Comparison of ENCODE assay signal across 1 cellular context in genomic region chr1:12014141-12014981, GRCh38.
TF ChIP-seq lines count a peak whose summit lies in the region.

No MANE protein-coding gene starts in this region.

TF ChIP-seq in K562, 482 proteins besides CTCF, POLR2A, EP300 and RAD21 (continued from another document):
- peak; percentile 20; the same call in 1 of the 2 replicates for TF ChIP-seq TCF15 (CRISPR knock-in tag; IDR thresholded peaks at IDR 0.05)
